In genomic region chr2:34547900-34548299, GRCh38 we compare ENCODE assay signal across 26 cellular contexts.
"Had no signal": no experiment of that assay in that cellular context is flagged by ENCODE, and none has a peak within 500 bp of the region (broad histone marks: within the 10 kb centered on the region; RNA-seq: fewer than 3 reads in every experiment).

No MANE protein-coding gene starts in this region.

- H3K4me3 ChIP-seq: ascending aorta, PC-9, SK-N-MC had no signal

- H3K27me3 ChIP-seq: ascending aorta had no signal

- H3K27ac ChIP-seq: ascending aorta, PC-9, RWPE1, SK-N-MC, WERI-Rb-1 had no signal

- H3K4me1 ChIP-seq: ascending aorta had no signal

- DNase-seq: activated CD4-positive, alpha-beta T cell treated with anti-CD3 and anti-CD28 coated beads, Interleukin-2, amount 10 ng/mL, durations not matched to agents 24 days and 14 days; activated CD4-positive, alpha-beta T cell treated with anti-CD3 and anti-CD28 coated beads, Interleukin-2, amount 50 U/mL, for 4 hours; activated CD8-positive, alpha-beta T cell treated with anti-CD3 and anti-CD28 coated beads for 36 hours; activated gamma-delta T cell; activated naive CD4-positive, alpha-beta T cell treated with Interleukin-2 at 50 U/mL for 16 hours; activated naive CD8-positive, alpha-beta T cell treated with anti-CD3 and anti-CD28 coated beads, Interleukin-2, amount 10 ng/mL, durations not matched to agents 7 days and 5 days; activated T-cell treated with anti-CD3 and anti-CD28 coated beads, Interleukin-2, amount 50 U/mL, for 24 hours; amygdala; MM.1S; MV-4-11; NCI-H1092; NCI-H1436 treated with DMSO at 0.1 percent for 48 hours; NCI-H1694 treated with DMSO at 0.1 percent for 48 hours; NCI-H2029; NCI-H345; NCI-H510A; NCI-H748 treated with DMSO at 0.1 percent for 48 hours; PC-9; SIG-M5; T1000; WERI-Rb-1 had no signal

- ATAC-seq: activated CD8-positive, alpha-beta T cell treated with anti-CD3 and anti-CD28 coated beads for 36 hours; Right ventricle myocardium inferior had no signal

- H3K36me3 ChIP-seq: ascending aorta, WERI-Rb-1 had no signal

- H3K9me3 ChIP-seq: ascending aorta had no signal

- H2AFZ ChIP-seq: PC-9 had no signal

- FAIRE-seq: RCC 7860 had no signal

- H3K4me2 ChIP-seq: PC-9 had no signal
